8 cellular contexts compared by ENCODE assay signal in genomic region chr6:108118791-108119211, GRCh38. TPM values are rescaled to one million over a fixed set of nuclear protein-coding genes. Genes with fewer than 3 reads are reported as not detected.
DNase-seq lines count a peak whose midpoint lies in the region; ATAC-seq and TF ChIP-seq lines count a peak whose summit lies in the region.

No MANE protein-coding gene starts in this region.

- TF ChIP-seq CTCF in stomach (IDR thresholded peaks at IDR 0.05) = no peak

- intact Hi-C loops in stomach (cut with DNase I; ENCODE audit: low total_unique reads) = loop anchor here (5.0 to 10.0 kb wide), 3 partner anchors 144 to 406 kb away; partner anchors contain the start of gene SNX3

- TF ChIP-seq POLR2A in stomach (IDR thresholded peaks at IDR 0.05) = no peak

- H3K36me3 Mint-ChIP-seq in T-helper 1 cell treated with Interleukin-12 subunit alpha and Interleukin-12 subunit beta and Interleukin-4 antibody, amounts not matched to agents 30 μg/mL and 1 μg/mL, for 36 hours (ENCODE audit: low read depth) = peaks cover 7% of the 10 kb centered on the region
- H3K36me3 Mint-ChIP-seq in activated CD8-positive, alpha-beta T cell treated with anti-CD3 and anti-CD28 coated beads, Interleukin-2, amount 10 ng/mL, durations not matched to agents 7 days and 5 days (ENCODE audit: low read depth) = no peaks in the 10 kb centered on the region

- peak overlapping the region; percentile 81 for H3K4me3 Mint-ChIP-seq in T-helper 1 cell treated with Interleukin-12 subunit alpha and Interleukin-12 subunit beta and Interleukin-4 antibody, amounts not matched to agents 30 μg/mL and 1 μg/mL, for 36 hours
- H3K4me3 Mint-ChIP-seq in activated CD8-positive, alpha-beta T cell treated with anti-CD3 and anti-CD28 coated beads, Interleukin-2, amount 10 ng/mL, durations not matched to agents 7 days and 5 days = peak overlapping the region; percentile 83

- peaks cover 97% of the 10 kb centered on the region for H3K27me3 Mint-ChIP-seq in T-helper 1 cell treated with Interleukin-12 subunit alpha and Interleukin-12 subunit beta and Interleukin-4 antibody, amounts not matched to agents 30 μg/mL and 1 μg/mL, for 36 hours (ENCODE audit: low read depth)
- peaks cover 85% of the 10 kb centered on the region for H3K27me3 Mint-ChIP-seq in activated CD8-positive, alpha-beta T cell treated with anti-CD3 and anti-CD28 coated beads, Interleukin-2, amount 10 ng/mL, durations not matched to agents 7 days and 5 days (ENCODE audit: low read depth)

- ATAC-seq in activated CD8-positive, alpha-beta T cell treated with anti-CD3 and anti-CD28 coated beads, Interleukin-2, amount 10 ng/mL, durations not matched to agents 7 days and 5 days = no peak

- H3K27ac Mint-ChIP-seq in T-helper 1 cell treated with Interleukin-12 subunit alpha and Interleukin-12 subunit beta and Interleukin-4 antibody, amounts not matched to agents 30 μg/mL and 1 μg/mL, for 36 hours = peak overlapping the region; percentile 88
- H3K27ac Mint-ChIP-seq in activated CD8-positive, alpha-beta T cell treated with anti-CD3 and anti-CD28 coated beads, Interleukin-2, amount 10 ng/mL, durations not matched to agents 7 days and 5 days = peak overlapping the region; percentile 60

- CTCF ChIA-PET in activated CD8-positive, alpha-beta T cell treated with anti-CD3 and anti-CD28 coated beads, Interleukin-2, amount 10 ng/mL, durations not matched to agents 7 days and 5 days (lab: Charles Lee) = interaction anchor here (0.7 to 2.4 kb wide), 4 partner anchors 14 to 373 kb away, joined by 3 to 10 read pairs (median 4); no protein-coding TSS in a partner anchor
- CTCF ChIA-PET in HEK293T (lab: Yijun Ruan, JAX) = no interaction called here

- POLR2A ChIA-PET in activated CD8-positive, alpha-beta T cell treated with anti-CD3 and anti-CD28 coated beads, Interleukin-2, amount 10 ng/mL, durations not matched to agents 7 days and 5 days (lab: Charles Lee) = no interaction called here
- POLR2A ChIA-PET in HEK293T (lab: Yijun Ruan, JAX) = no interaction called here

- no peaks in the 10 kb centered on the region for H3K9me3 Mint-ChIP-seq in T-helper 1 cell treated with Interleukin-12 subunit alpha and Interleukin-12 subunit beta and Interleukin-4 antibody, amounts not matched to agents 30 μg/mL and 1 μg/mL, for 36 hours
- H3K9me3 Mint-ChIP-seq in activated CD8-positive, alpha-beta T cell treated with anti-CD3 and anti-CD28 coated beads, Interleukin-2, amount 10 ng/mL, durations not matched to agents 7 days and 5 days (ENCODE audit: insufficient read depth) = no peaks in the 10 kb centered on the region

- no peak overlapping the region for H3K9ac ChIP-seq in iPS-18a (ENCODE audit: low read length)

- H3K9me3 ChIP-seq in iPS-18a (ENCODE audit: control insufficient read depth, low read depth, low read length) (no peaks in the 10 kb centered on the region), stomach (no peaks in the 10 kb centered on the region)

- 1 to 4% (median 3%) methylated on average over 19 of the region's 19 CpGs for WGBS in stomach, 5 donors

- H3K36me3 ChIP-seq in iPS-18a (ENCODE audit: control insufficient read depth, low read depth, low read length) (no peaks in the 10 kb centered on the region), stomach (no peaks in the 10 kb centered on the region)

- no peak for TF ChIP-seq EP300 in stomach (IDR thresholded peaks at IDR 0.05)

- H3K27ac ChIP-seq in iPS-18a (ENCODE audit: low read length) (no peak overlapping the region), stomach (no peak overlapping the region)

- H3K4me1 Mint-ChIP-seq in T-helper 1 cell treated with Interleukin-12 subunit alpha and Interleukin-12 subunit beta and Interleukin-4 antibody, amounts not matched to agents 30 μg/mL and 1 μg/mL, for 36 hours (ENCODE audit: low read depth) = peaks cover 27% of the 10 kb centered on the region
- H3K4me1 Mint-ChIP-seq in activated CD8-positive, alpha-beta T cell treated with anti-CD3 and anti-CD28 coated beads, Interleukin-2, amount 10 ng/mL, durations not matched to agents 7 days and 5 days (ENCODE audit: low read depth) = peaks cover 40% of the 10 kb centered on the region

- H3K4me1 ChIP-seq in iPS-18a (ENCODE audit: control insufficient read depth, low read depth, low read length) = peaks cover 16% of the 10 kb centered on the region
- peaks cover 47 to 56% (median 53%) of the 10 kb centered on the region in 4 donors for H3K4me1 ChIP-seq in stomach

- DNase-seq in T-helper 1 cell (no peak), stomach (no peak), cerebellar cortex (ENCODE audit: low spot score) (no peak), HEK293T (ENCODE audit: extremely low spot score) (no peak), NCI-H2196 treated with DMSO at 0.1 percent for 48 hours (lab: John Stamatoyannopoulos, UW; ENCODE audit: unreplicated experiment) (no peak)
- DNase-seq in activated CD8-positive, alpha-beta T cell treated with anti-CD3 and anti-CD28 coated beads, Interleukin-2, amount 10 ng/mL, durations not matched to agents 7 days and 5 days = no peak

- peak overlapping the region; percentile 39 for H3K4me3 ChIP-seq in iPS-18a (ENCODE audit: low read length)
- H3K4me3 ChIP-seq in stomach = peak overlapping the region; percentile 51 to 94 (median 60)

- H3K27me3 ChIP-seq in iPS-18a (ENCODE audit: control insufficient read depth, insufficient read depth, low read length) (peaks cover 100% of the 10 kb centered on the region), stomach (peaks cover 26 to 100% (median 88%) of the 10 kb centered on the region in 3 donors)

TF ChIP-seq in HEK293T, 16 proteins besides CTCF, POLR2A, EP300 and RAD21:
- TF ChIP-seq L3MBTL2 (conservative IDR thresholded peaks at IDR 0.05) = no peak
- no peak for TF ChIP-seq TARDBP (IDR thresholded peaks at IDR 0.05)
- no peak for TF ChIP-seq SUZ12 (IDR thresholded peaks at IDR 0.05)
- no peak for TF ChIP-seq NFRKB (IDR thresholded peaks at IDR 0.05)

RNA-seq across cellular contexts. Expression of gene OSTM1, which starts 44.3 kb away (rescaled TPM):
- 10 to 100 TPM; 25.2 to 25.5 TPM for total RNA-seq in activated CD8-positive, alpha-beta T cell treated with anti-CD3 and anti-CD28 coated beads, Interleukin-2, amount 10 ng/mL, durations not matched to agents 7 days and 5 days
- total RNA-seq in stomach = 100 to 1,000 TPM in 1 of 5 donors, 10 to 100 TPM in 4; 18.7 to 420 (median 33.5) TPM
- 10 to 100 TPM in 1 of 3 donors, 1 to 10 TPM in 2; 6.0 to 10.5 (median 7.8) TPM for polyA plus RNA-seq in stomach

RNA-seq across cellular contexts. Expression of gene NR2E1, which starts 47.0 kb away (rescaled TPM):
- total RNA-seq in activated CD8-positive, alpha-beta T cell treated with anti-CD3 and anti-CD28 coated beads, Interleukin-2, amount 10 ng/mL, durations not matched to agents 7 days and 5 days = not detected
- not detected for total RNA-seq in stomach
- not detected for polyA plus RNA-seq in stomach
